ENCODE assay signal across 8 cellular contexts in the genomic region with DNA sequence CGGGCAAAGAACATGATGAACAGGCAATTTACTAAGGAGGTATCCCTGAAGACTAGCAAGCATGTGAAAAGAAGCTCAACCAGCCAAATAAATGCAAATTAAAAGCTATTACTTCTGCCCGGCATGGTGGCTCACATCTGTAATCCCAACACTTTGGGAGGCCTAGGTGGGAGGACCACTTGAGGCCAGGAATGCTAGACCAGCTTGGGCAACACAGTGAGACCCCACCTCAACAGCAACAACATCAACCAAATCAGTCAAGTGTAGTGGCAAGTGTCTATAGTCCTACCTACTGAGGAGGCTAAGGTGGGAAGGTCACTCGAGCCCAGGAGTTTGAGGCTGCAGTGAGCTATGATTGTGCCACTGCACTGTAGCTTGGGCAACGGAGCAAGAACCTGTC.
"Had no signal": no experiment of that assay in that cellular context is flagged by ENCODE, and none has a peak within 500 bp of the region (broad histone marks: within the 10 kb centered on the region; RNA-seq: fewer than 3 reads in every experiment).

No MANE protein-coding gene starts in this region.

- H3K4me3 Mint-ChIP-seq: HFFc6, IgD-negative memory B cell had no signal

- DNase-seq: H7, HFFc6, KBM-7 had no signal

- H3K36me3 ChIP-seq: HAP-1 had no signal

- ATAC-seq: HCT116 had no signal

- H3K4me3 ChIP-seq: GM23248, HAP-1 had no signal

- H3K27ac ChIP-seq: KMS-11 had no signal

- H2AFZ ChIP-seq: GM23248 had no signal

- H3K4me1 Mint-ChIP-seq: IgD-negative memory B cell had no signal

- H3K36me3 Mint-ChIP-seq: IgD-negative memory B cell had no signal

- H3K9me3 ChIP-seq: HAP-1 had no signal

- H3K4me2 ChIP-seq: KMS-11 had no signal

- H3K27ac Mint-ChIP-seq: HFFc6, IgD-negative memory B cell had no signal
